Comparison of ENCODE assay signal across 11 cellular contexts in the genomic region with DNA sequence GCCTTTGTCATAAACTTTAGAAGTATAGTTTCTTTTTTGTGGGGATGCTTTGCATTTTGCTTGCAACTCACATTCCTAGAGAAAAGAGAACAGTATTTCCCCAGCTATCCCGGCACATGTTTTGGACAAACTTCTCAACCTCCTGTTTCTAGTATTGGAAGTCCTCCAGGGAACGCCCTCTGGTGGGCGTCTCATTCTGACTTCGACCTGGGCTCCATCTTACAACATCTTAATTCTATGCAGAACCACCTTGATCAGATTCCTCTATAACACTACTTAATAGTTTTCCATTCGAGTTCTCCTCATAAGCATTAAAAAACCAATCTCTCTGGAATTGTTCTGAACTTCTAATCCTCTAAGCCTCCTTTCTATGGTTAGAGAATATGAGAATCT.
A peak's percentile ranks its signal among the peaks of the same experiment; 100 is the strongest.
DNase-seq lines count a peak whose midpoint lies in the region; ATAC-seq and TF ChIP-seq lines count a peak whose summit lies in the region.
"Had no signal": no experiment of that assay in that cellular context is flagged by ENCODE, and none has a peak within 500 bp of the region (broad histone marks: within the 10 kb centered on the region; RNA-seq: fewer than 3 reads in every experiment).

No MANE protein-coding gene starts in this region.

- peak; percentile 64 to 76 for DNase-seq in Caco-2
- DNase-seq in HCT116 (ENCODE audit: low read depth, low spot score), result no peak
- DNase-seq in SK-MEL-5 (ENCODE audit: low read depth, low spot score), result peak; percentile 23
- peak; percentile 32 for DNase-seq in iPS-NIHi11 (ENCODE audit: low spot score)
- DNase-seq in SKM-1 treated with dmso at 0.1 percent for 144 hours (lab: John Stamatoyannopoulos, UW; ENCODE audit: unreplicated experiment), result no peak
- no peak for DNase-seq in NCI-H2107 treated with DMSO at 0.1 percent for 48 hours (lab: John Stamatoyannopoulos, UW; ENCODE audit: unreplicated experiment)
- DNase-seq: NCI-H774, ovary, uterus had no signal

- CTCF ChIA-PET in Caco-2 (lab: Charles Lee) (interaction anchor here (0.7 to 2.4 kb wide), 4 partner anchors 11 to 118 kb away, joined by 3 to 15 read pairs (median 3); no protein-coding TSS in a partner anchor), HCT116 (lab: Charles Lee) (interaction anchor here (0.7 to 1.4 kb wide), 3 partner anchors 146 to 168 kb away, joined by 3 to 4 read pairs (median 3); no protein-coding TSS in a partner anchor)

- H3K9me2 ChIP-seq in HCT116 (ENCODE audit: insufficient read depth), result no peaks in the 10 kb centered on the region

- no peaks in the 10 kb centered on the region for H3K79me2 ChIP-seq in HCT116 (ENCODE audit: insufficient read depth, low read length)

- TF ChIP-seq POLR2A in HCT116 (IDR thresholded peaks at IDR 0.05; ENCODE audit: borderline replicate concordance, extremely low read depth, insufficient read depth, insufficient read length), result no peak

- peaks cover 14% of the 10 kb centered on the region for H3K9me3 Mint-ChIP-seq in Caco-2 (ENCODE audit: unreplicated experiment)

- POLR2A ChIA-PET in Caco-2 (lab: Charles Lee), result no interaction called here
- POLR2A ChIA-PET in HCT116 (lab: Charles Lee), result no interaction called here

- H3K27ac ChIP-seq in HCT116 (ENCODE audit: low read depth, low read length), result no peak overlapping the region
- H3K27ac ChIP-seq: ovary, uterus had no signal

- no peaks in the 10 kb centered on the region for H3K27me3 Mint-ChIP-seq in Caco-2 (ENCODE audit: insufficient read depth, unreplicated experiment)

- BruUV-seq in Caco-2 (replicated peaks; lab: Mats Ljungman, UMichigan), result no TSS peak
- no TSS peak for BruUV-seq in HCT116 (replicated peaks; lab: Mats Ljungman, UMichigan)

- H3K9ac ChIP-seq in HCT116 (ENCODE audit: low read length), result no peak overlapping the region

- H3K36me3 Mint-ChIP-seq in Caco-2 (ENCODE audit: insufficient read depth, unreplicated experiment), result no peaks in the 10 kb centered on the region

- H3K4me3 ChIP-seq in Caco-2 (ENCODE audit: low read depth, low read length) (no peak overlapping the region), HCT116 (replicated peaks in 1 of 2; ENCODE audit: low read depth in 1 of 2, low read length in 2 of 2) (no peak overlapping the region)
- H3K4me3 ChIP-seq: ovary, uterus had no signal

- in situ Hi-C loops in SK-MEL-5 (cut with HindIII; ENCODE audit: low pct_unique_long_range_greater_than_20kb, low sequenced_read_pairs), result no loop called here

- H4K20me1 ChIP-seq in HCT116 (ENCODE audit: insufficient read depth), result no peaks in the 10 kb centered on the region

- TF ChIP-seq CTCF in Caco-2 (IDR thresholded peaks at IDR 0.05; ENCODE audit: insufficient read depth in 1 of 2, low read depth in 1 of 2, low read length in 1 of 2, severe bottlenecking in 1 of 2, unreplicated experiment in 1 of 2) (peak; percentile 80 to 83), HCT116 (IDR thresholded peaks at IDR 0.05 in 2 of 3, conservative IDR thresholded peaks at IDR 0.05 in 1 of 3; ENCODE audit: borderline replicate concordance in 1 of 3, insufficient read depth in 1 of 3, low read depth in 2 of 3, low read length in 2 of 3) (peak in 2 of 3 experiments; percentile 24 to 40; a peak in 3 of 6 replicates)

- no peaks in the 10 kb centered on the region; the same call in 1 of the 2 replicates for H3K9me3 ChIP-seq in Caco-2
- no peaks in the 10 kb centered on the region for H3K9me3 ChIP-seq in HCT116 (ENCODE audit: control insufficient read depth in 1 of 2, insufficient read depth in 1 of 2, low read depth in 1 of 2, low read length in 2 of 2)
- H3K9me3 ChIP-seq: ovary, uterus had no signal

- H3K4me2 ChIP-seq in HCT116 (ENCODE audit: low read length), result no peak overlapping the region

- H3K4me1 Mint-ChIP-seq in Caco-2 (ENCODE audit: low read depth, unreplicated experiment), result no peaks in the 10 kb centered on the region

- ATAC-seq in HCT116, result no peak
- ATAC-seq in GM18519 (IDR thresholded peaks at IDR 0.05; ENCODE audit: low FRiP score, unreplicated experiment), result no peak
- ATAC-seq in HG02981 (IDR thresholded peaks at IDR 0.05; ENCODE audit: unreplicated experiment), result no peak

- no peaks in the 10 kb centered on the region for H3K4me1 ChIP-seq in Caco-2
- H3K4me1 ChIP-seq in HCT116 (ENCODE audit: control insufficient read depth in 1 of 2, insufficient read depth in 2 of 2, low read length in 2 of 2), result no peaks in the 10 kb centered on the region
- H3K4me1 ChIP-seq: uterus had no signal

- intact Hi-C loops in Caco-2 (cut with micrococcal nuclease; ENCODE audit: unreplicated experiment), result loop anchor here (1.0 to 2.0 kb wide), 4 partner anchors 59 to 998 kb away; no protein-coding TSS in a partner anchor
- intact Hi-C loops in HCT116 (cut with micrococcal nuclease), result no loop called here

- no peak overlapping the region for H3K27ac Mint-ChIP-seq in Caco-2 (ENCODE audit: unreplicated experiment)

- no peak overlapping the region for H2AFZ ChIP-seq in HCT116 (ENCODE audit: low read depth, low read length, poor library complexity, severe bottlenecking)

- H3K36me3 ChIP-seq in Caco-2 (ENCODE audit: control insufficient read depth, insufficient read depth, low read length) (no peaks in the 10 kb centered on the region), HCT116 (ENCODE audit: control insufficient read depth in 1 of 2, insufficient read depth in 2 of 2, low read length in 2 of 2) (no peaks in the 10 kb centered on the region)
- H3K36me3 ChIP-seq: ovary, uterus had no signal

- H3K27me3 ChIP-seq in Caco-2 (replicated peaks; ENCODE audit: control insufficient read depth, insufficient read depth, low read length) (no peaks in the 10 kb centered on the region), HCT116 (ENCODE audit: insufficient read depth, low read length) (no peaks in the 10 kb centered on the region)
- H3K27me3 ChIP-seq: ovary, uterus had no signal

- no peak for TF ChIP-seq RAD21 in HCT116 (IDR thresholded peaks at IDR 0.05; ENCODE audit: low read depth)

- RAD21 ChIA-PET in HCT116 (lab: Charles Lee; ENCODE audit: low non-redundant PET in 1 of 2, low total read pairs in 2 of 2, uncharacterized antibody in 2 of 2, unreplicated experiment in 2 of 2), result no interaction called here

- H3K4me3 Mint-ChIP-seq in Caco-2 (ENCODE audit: unreplicated experiment), result no peak overlapping the region

TF ChIP-seq in HCT116, 20 proteins besides CTCF, POLR2A, EP300 and RAD21:
- TF ChIP-seq CBX3 (IDR thresholded peaks at IDR 0.05; ENCODE audit: low read depth) (no peak), EZH2 (IDR thresholded peaks at IDR 0.05) (no peak), SIN3A (IDR thresholded peaks at IDR 0.05; ENCODE audit: low read depth) (no peak)

Comparison
In these comparisons a context has a peak if more than half of its experiments do, and no peak if none do; other contexts are left out.
1. DNase-seq: peak in Caco-2 (2 of 2), SK-MEL-5 (single experiment) and iPS-NIHi11 (single experiment); none in HCT116 (single experiment), SKM-1 treated with dmso at 0.1 percent for 144 hours (single experiment) and NCI-H2107 treated with DMSO at 0.1 percent for 48 hours (single experiment).